1 cellular context compared by ENCODE assay signal in the genomic region with DNA sequence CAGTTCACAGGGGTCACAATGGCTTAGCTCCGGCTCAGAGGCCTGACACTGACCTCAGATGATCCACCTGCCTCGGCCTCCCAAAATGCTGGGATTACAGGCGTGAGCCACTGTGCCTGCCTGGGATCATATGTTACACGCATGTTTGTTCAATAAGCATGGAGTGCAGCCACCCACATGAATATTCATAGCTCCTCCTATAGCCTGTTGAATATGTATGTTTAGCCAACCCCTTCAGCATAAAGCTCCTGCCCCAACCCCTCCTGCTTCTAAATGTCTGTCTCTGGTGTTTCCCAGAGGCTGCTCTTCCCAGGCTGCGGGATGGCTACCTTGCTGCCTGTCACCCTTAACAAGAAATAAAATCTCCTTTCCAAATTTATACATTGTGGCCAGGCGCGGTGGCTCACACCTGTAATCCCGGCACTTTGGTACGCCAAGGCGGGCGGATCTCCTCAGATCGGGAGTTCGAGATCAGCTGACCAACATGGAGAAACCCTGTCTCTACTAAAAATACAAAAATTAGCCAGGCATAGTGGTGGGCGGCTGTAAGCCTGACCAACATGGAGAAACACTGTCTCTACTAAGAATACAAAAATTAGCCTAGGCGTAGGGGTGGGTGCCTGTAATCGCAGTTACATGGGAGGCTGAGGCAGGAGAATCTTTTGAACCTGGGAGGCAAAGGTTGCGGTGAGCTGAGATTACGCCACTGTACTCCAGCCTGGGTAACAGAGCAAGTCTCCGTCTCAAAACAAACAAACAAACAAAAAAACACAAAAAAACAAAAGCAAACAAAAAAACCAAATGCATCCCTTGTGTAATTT.
A peak's percentile ranks its signal among the peaks of the same experiment; 100 is the strongest.
TF ChIP-seq lines count a peak whose summit lies in the region.

No MANE protein-coding gene starts in this region.

TF ChIP-seq in HEK293, 187 proteins besides CTCF, POLR2A, EP300 and RAD21:
- no peak for TF ChIP-seq ZNF248 (tag by site-specific recombination; IDR thresholded peaks at IDR 0.05)
- peak; percentile 99 for TF ChIP-seq ZNF335 (tag by site-specific recombination; conservative IDR thresholded peaks at IDR 0.05)
